Comparison of ENCODE assay signal across 8 cellular contexts in the genomic region with DNA sequence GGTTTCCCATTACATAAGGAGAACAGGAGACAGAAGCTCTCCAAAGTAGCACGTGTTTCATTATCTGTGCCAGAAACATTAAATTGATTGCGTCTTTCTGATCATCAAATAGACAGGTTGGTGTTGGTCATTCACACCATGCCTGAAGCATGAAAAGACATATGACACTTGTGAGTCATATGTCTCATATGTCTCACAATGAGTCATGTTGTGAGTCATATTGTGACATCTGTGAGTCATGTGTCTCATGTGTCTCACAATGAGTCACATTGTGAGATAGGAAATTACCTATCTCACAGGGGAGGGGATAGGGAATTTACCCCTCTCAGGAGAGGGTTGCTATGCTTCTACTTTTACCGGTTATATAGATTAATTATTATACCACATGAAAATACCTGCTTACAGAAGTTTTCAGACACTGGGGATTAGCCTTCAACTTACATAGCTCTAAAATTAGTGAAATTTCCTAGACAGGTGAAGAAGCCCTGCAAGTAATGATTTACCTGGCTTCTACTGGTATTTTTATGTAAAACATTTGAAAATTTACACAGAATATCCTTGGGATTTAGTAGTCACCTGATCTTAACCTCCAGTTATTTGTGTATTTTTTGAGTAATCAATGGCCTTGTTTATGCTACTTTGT.
A peak's percentile ranks its signal among the peaks of the same experiment; 100 is the strongest.
DNase-seq lines count a peak whose midpoint lies in the region; ATAC-seq and TF ChIP-seq lines count a peak whose summit lies in the region.

No MANE protein-coding gene starts in this region.

- H3K4me1 ChIP-seq in smooth muscle cell (ENCODE audit: low read depth) (no peaks in the 10 kb centered on the region), suprapubic skin (no peaks in the 10 kb centered on the region)

- H3K36me3 ChIP-seq in smooth muscle cell (ENCODE audit: low read depth), result no peaks in the 10 kb centered on the region
- no peaks in the 10 kb centered on the region for H3K36me3 ChIP-seq in suprapubic skin

- DNase-seq in GM10266 (ENCODE audit: extremely low spot score) (peak; percentile 38), amniotic epithelial cell (ENCODE audit: low read depth) (peak; percentile 77), smooth muscle cell (lab: John Stamatoyannopoulos, UW; ENCODE audit: unreplicated experiment) (no peak), NCI-H1417 (lab: John Stamatoyannopoulos, UW) (no peak), suprapubic skin (ENCODE audit: low spot score in 2 of 2) (no peak)
- no peak for DNase-seq in activated CD8-positive, alpha-beta memory T cell treated with anti-CD3 and anti-CD28 coated beads, Interleukin-2, amount 50 U/mL, for 4 hours

- H3F3A ChIP-seq in smooth muscle cell (ENCODE audit: low read depth), result peaks cover 6% of the 10 kb centered on the region

- peak overlapping the region; percentile 39 for H3K9ac ChIP-seq in smooth muscle cell (ENCODE audit: low read depth)

- no peaks in the 10 kb centered on the region for H3K79me2 ChIP-seq in smooth muscle cell (ENCODE audit: low read depth)

- ATAC-seq in GM19463 (IDR thresholded peaks at IDR 0.05; ENCODE audit: unreplicated experiment) (peak; percentile 86), HG03432 (IDR thresholded peaks at IDR 0.05; ENCODE audit: unreplicated experiment) (peak; percentile 94)

- no peak overlapping the region for H2AFZ ChIP-seq in smooth muscle cell (ENCODE audit: low read depth)

- TF ChIP-seq CTCF in GM10266 (IDR thresholded peaks at IDR 0.05; ENCODE audit: control insufficient read depth, insufficient read depth, low read depth, missing control alignments) (no peak), smooth muscle cell (IDR thresholded peaks at IDR 0.05; ENCODE audit: borderline replicate concordance, insufficient read depth, poor library complexity, severe bottlenecking) (no peak), suprapubic skin (IDR thresholded peaks at IDR 0.05) (no peak)

- 70% methylated on average over 3 of the region's 3 CpGs for WGBS in smooth muscle cell (ENCODE audit: low lambda C conversion rate)
- WGBS in suprapubic skin, result 49% methylated on average over 3 of the region's 3 CpGs

- TF ChIP-seq EP300 in suprapubic skin (IDR thresholded peaks at IDR 0.05), result no peak

- H3K4me3 ChIP-seq in smooth muscle cell, result no peak overlapping the region
- H3K4me3 ChIP-seq in suprapubic skin, result no peak overlapping the region

- no peaks in the 10 kb centered on the region for H3K27me3 ChIP-seq in smooth muscle cell (ENCODE audit: low read depth)
- no peaks in the 10 kb centered on the region for H3K27me3 ChIP-seq in suprapubic skin

- no peaks in the 10 kb centered on the region for H4K20me1 ChIP-seq in smooth muscle cell (ENCODE audit: low read depth)

- peak overlapping the region; percentile 82 for H3K27ac ChIP-seq in smooth muscle cell (ENCODE audit: low read depth)
- no peak overlapping the region for H3K27ac ChIP-seq in suprapubic skin

- no peak for TF ChIP-seq POLR2A in suprapubic skin (IDR thresholded peaks at IDR 0.05)

- H3K4me2 ChIP-seq in smooth muscle cell, result no peak overlapping the region

- H3K9me3 ChIP-seq in smooth muscle cell (replicated peaks; ENCODE audit: low read depth) (no peaks in the 10 kb centered on the region), suprapubic skin (no peaks in the 10 kb centered on the region)

Comparison
In these comparisons a context has a peak if more than half of its experiments do, and no peak if none do; other contexts are left out.
1. DNase-seq: peak in GM10266 (single experiment) and amniotic epithelial cell (single experiment); none in smooth muscle cell (single experiment), NCI-H1417 (0 of 3), activated CD8-positive, alpha-beta memory T cell treated with anti-CD3 and anti-CD28 coated beads, Interleukin-2, amount 50 U/mL, for 4 hours (single experiment) and suprapubic skin (0 of 2).